In the genomic region with DNA sequence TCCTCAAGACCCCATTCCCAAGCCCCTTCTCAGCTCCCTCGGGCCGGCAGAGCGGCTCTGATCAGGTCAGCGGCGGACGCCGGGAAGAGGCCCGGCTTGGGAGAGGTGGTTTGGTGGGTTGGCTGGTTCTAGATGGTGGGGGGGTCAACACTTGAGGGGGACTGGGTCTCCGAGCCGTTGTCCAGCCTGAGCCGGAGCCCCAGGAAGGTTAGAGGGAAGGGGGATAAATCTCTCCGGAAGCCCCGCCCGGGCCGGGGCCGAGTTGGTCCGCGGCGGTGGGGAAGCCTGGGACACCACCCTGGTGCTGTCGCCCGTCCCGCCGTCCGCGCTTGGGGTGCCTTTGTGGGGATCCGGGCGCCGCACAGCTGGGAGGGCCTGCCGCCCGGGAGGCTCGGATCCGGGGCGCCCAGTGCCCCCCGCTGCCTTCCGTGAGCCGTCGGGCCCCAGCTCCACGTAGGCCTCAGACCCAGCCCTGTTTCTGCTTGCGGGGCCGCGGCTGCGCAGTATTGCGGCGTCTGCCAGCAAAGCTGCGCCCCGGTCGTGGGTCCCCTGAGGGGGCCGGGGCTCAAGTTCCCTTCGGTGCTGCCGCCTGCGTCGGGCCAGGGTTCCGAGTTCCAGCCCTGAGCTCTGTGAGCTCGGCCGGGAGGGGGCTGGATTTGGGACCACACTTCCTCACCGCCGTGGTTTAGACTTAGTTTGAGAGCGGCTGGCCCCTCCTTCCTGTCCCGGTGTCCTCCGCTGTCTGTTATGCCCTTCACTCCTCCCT, we compare ENCODE assay signal across 7 cellular contexts. TPM values are rescaled to one million over a fixed set of nuclear protein-coding genes. Genes with fewer than 3 reads are reported as not detected.
DNase-seq lines count a peak whose midpoint lies in the region; ATAC-seq lines count a peak whose summit lies in the region.

No MANE protein-coding gene starts in this region.

- DNase-seq in activated CD4-positive, CD25-positive, alpha-beta regulatory T cell treated with anti-CD3 and anti-CD28 coated beads, Interleukin-2, amount 50 U/mL, for 72 hours, result peak; percentile 80
- DNase-seq in dermis microvascular lymphatic vessel endothelial cell (ENCODE audit: low read depth in 2 of 2) (peak; percentile 21 to 69), medulla oblongata (ENCODE audit: extremely low spot score) (peak; percentile 61), NCI-H82 treated with DMSO at 0.1 percent for 48 hours (lab: John Stamatoyannopoulos, UW; ENCODE audit: unreplicated experiment) (no peak)
- peak; percentile 51 to 55 for DNase-seq in stimulated activated CD8-positive, alpha-beta memory T cell treated with anti-CD3 and anti-CD28 coated beads, Interleukin-15, amount 100 ng/mL, for 4 hours (ENCODE audit: low read depth in 2 of 2)

- ATAC-seq in GM19043 (IDR thresholded peaks at IDR 0.05; ENCODE audit: low read depth, unreplicated experiment) (peak; percentile 52), HG03175 (IDR thresholded peaks at IDR 0.05; ENCODE audit: unreplicated experiment) (peak; percentile 64)

RNA-seq across cellular contexts. Expression of a gene that starts 0.6 kb away (rescaled TPM):
- total RNA-seq in dermis microvascular lymphatic vessel endothelial cell, result 3.3 and 5.8 TPM in 2 replicates

RNA-seq across cellular contexts. Expression of a gene that starts 17.8 kb away (rescaled TPM):
- 4,943 and 6,849 TPM in 2 replicates for total RNA-seq in dermis microvascular lymphatic vessel endothelial cell

RNA-seq across cellular contexts. Expression of a gene that starts 38.4 kb away (rescaled TPM):
- total RNA-seq in dermis microvascular lymphatic vessel endothelial cell, result 8.2 and 9.1 TPM in 2 replicates

RNA-seq across cellular contexts. Expression of a gene that starts 56.5 kb away (rescaled TPM):
- total RNA-seq in dermis microvascular lymphatic vessel endothelial cell, result 2.1 and 7.6 TPM in 2 replicates
